10 cellular contexts compared by ENCODE assay signal in the genomic region with DNA sequence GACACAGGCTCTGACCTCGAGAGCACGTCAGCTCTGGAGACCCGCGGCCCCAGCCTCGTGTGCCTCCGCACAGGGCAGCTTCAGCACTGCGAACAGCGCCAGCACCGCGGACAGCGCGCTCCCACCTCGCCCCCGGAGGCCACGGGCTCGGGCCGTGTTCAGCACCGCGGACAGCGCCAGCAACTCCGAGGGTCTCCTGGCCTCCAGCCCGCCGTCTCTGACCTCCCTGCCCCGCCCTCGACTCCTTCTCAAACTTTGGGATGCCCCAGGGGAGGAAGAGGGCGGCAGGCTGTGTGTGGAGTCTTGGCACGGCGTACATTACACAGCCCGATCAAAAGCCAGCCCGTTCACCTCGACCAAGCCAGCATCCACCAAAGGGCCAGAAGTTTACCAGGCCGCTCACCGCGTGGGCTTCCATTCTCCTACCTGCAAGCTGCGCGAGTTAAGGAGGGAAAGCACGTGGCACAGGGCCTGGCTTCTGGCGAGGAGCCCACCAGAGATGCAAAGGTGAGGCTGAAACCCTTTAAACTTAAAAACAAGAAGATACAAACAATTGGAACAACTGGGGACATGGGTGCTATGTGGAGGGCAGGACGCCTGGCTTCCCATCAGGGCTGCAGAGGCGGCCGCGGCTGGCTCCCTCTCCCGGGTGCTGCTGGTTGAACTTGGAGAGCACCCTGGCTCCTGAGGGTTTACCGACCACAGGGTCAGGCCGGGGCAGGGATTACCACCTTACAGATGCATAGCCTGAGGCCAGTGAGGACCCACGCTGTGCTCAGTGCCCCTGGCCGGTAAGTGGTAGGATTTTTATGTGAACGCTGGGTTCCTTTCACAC. TPM values are rescaled to one million over a fixed set of nuclear protein-coding genes. Genes with fewer than 3 reads are reported as not detected.
DNase-seq lines count a peak whose midpoint lies in the region; ATAC-seq and TF ChIP-seq lines count a peak whose summit lies in the region.
"Had no signal": no experiment of that assay in that cellular context is flagged by ENCODE, and none has a peak within 500 bp of the region (broad histone marks: within the 10 kb centered on the region; RNA-seq: fewer than 3 reads in every experiment).

No MANE protein-coding gene starts in this region.

- H3K27ac Mint-ChIP-seq in activated T-cell treated with anti-CD3 and anti-CD28 coated beads, Interleukin-2, amount 50 U/mL, for 24 hours, result no peak overlapping the region
- H3K27ac Mint-ChIP-seq: memory B cell had no signal

- DNase-seq in AG08396 (ENCODE audit: low spot score) (peak; percentile 82), heart right ventricle (peak; percentile 44 to 63)
- peak; percentile 70 for DNase-seq in activated T-cell treated with anti-CD3 and anti-CD28 coated beads, Interleukin-2, amount 50 U/mL, for 24 hours
- peak; percentile 56 for DNase-seq in stimulated activated CD4-positive, alpha-beta T cell treated with anti-CD3 and anti-CD28 coated beads, Interleukin-15, amount 100 ng/mL, for 24 hours

- TF ChIP-seq RAD21 in Ishikawa (IDR thresholded peaks at IDR 0.05; ENCODE audit: low read depth), result peak; percentile 2; the same call in 1 of the 2 replicates

- H3K4me1 Mint-ChIP-seq in activated T-cell treated with anti-CD3 and anti-CD28 coated beads, Interleukin-2, amount 50 U/mL, for 24 hours (ENCODE audit: low read depth), result peaks cover 9% of the 10 kb centered on the region
- H3K4me1 Mint-ChIP-seq: memory B cell had no signal

- H3K36me3 ChIP-seq in heart right ventricle, result no peaks in the 10 kb centered on the region

- no peak for TF ChIP-seq EP300 in Ishikawa (IDR thresholded peaks at IDR 0.05; ENCODE audit: borderline replicate concordance)

- no peaks in the 10 kb centered on the region for H3K9me3 ChIP-seq in heart right ventricle

- peaks cover 0 to 13% (median 5%) of the 10 kb centered on the region in 9 donors for H3K4me1 ChIP-seq in heart right ventricle

- H3K4me3 ChIP-seq in heart right ventricle, result no peak overlapping the region

- peak; percentile 71 to 87 (median 82) for ATAC-seq in heart right ventricle
- ATAC-seq in GM21515 (IDR thresholded peaks at IDR 0.05; ENCODE audit: unreplicated experiment), result no peak
- ATAC-seq in GM18520 (IDR thresholded peaks at IDR 0.05; ENCODE audit: unreplicated experiment), result no peak
- no peak for ATAC-seq in GM21447 (IDR thresholded peaks at IDR 0.05; ENCODE audit: unreplicated experiment)

- H3K27ac ChIP-seq in heart right ventricle, result no peak overlapping the region
- H3K27ac ChIP-seq: VCaP had no signal

- H3K27me3 Mint-ChIP-seq in activated T-cell treated with anti-CD3 and anti-CD28 coated beads, Interleukin-2, amount 50 U/mL, for 24 hours, result peaks cover 76% of the 10 kb centered on the region

- no peaks in the 10 kb centered on the region for H3K9me3 Mint-ChIP-seq in activated T-cell treated with anti-CD3 and anti-CD28 coated beads, Interleukin-2, amount 50 U/mL, for 24 hours
- H3K9me3 Mint-ChIP-seq: memory B cell had no signal

- no peak for TF ChIP-seq CTCF in heart right ventricle (IDR thresholded peaks at IDR 0.05)

- 21% methylated on average over 48 of the region's 48 CpGs for WGBS in heart right ventricle, 2 donors

- H3K27me3 ChIP-seq in heart right ventricle, result peaks cover 38 to 97% (median 94%) of the 10 kb centered on the region in 7 donors

- intact Hi-C loops in heart right ventricle (cut with DNase I), result no loop called here

- H3K36me3 Mint-ChIP-seq in activated T-cell treated with anti-CD3 and anti-CD28 coated beads, Interleukin-2, amount 50 U/mL, for 24 hours (ENCODE audit: low read depth), result no peaks in the 10 kb centered on the region
- H3K36me3 Mint-ChIP-seq: memory B cell had no signal

- no peak overlapping the region for H3K4me3 Mint-ChIP-seq in activated T-cell treated with anti-CD3 and anti-CD28 coated beads, Interleukin-2, amount 50 U/mL, for 24 hours
- H3K4me3 Mint-ChIP-seq: memory B cell had no signal

TF ChIP-seq in Ishikawa, 13 proteins besides CTCF, POLR2A, EP300 and RAD21:
- TF ChIP-seq FOXM1 (IDR thresholded peaks at IDR 0.05; ENCODE audit: borderline replicate concordance, low read depth) (no peak), EGR1 (IDR thresholded peaks at IDR 0.05) (peak; percentile 66), TAF1 (IDR thresholded peaks at IDR 0.05; ENCODE audit: low read depth) (no peak), TCF12 (IDR thresholded peaks at IDR 0.05; ENCODE audit: low read depth) (peak; percentile 33; the same call in 1 of the 2 replicates), ZBTB7A (IDR thresholded peaks at IDR 0.05; ENCODE audit: low read depth) (peak; percentile 98), TEAD4 (IDR thresholded peaks at IDR 0.05) (0 out of 2 replicates have a peak, but pooled peaks have one; percentile 35), CREB1 (IDR thresholded peaks at IDR 0.05; ENCODE audit: low read depth) (no peak), NFIC (IDR thresholded peaks at IDR 0.05) (peak; percentile 47; the same call in 1 of the 2 replicates), CEBPB (IDR thresholded peaks at IDR 0.05) (no peak), YY1 (IDR thresholded peaks at IDR 0.05; ENCODE audit: low read depth) (no peak)
- TF ChIP-seq, protein P1, sequence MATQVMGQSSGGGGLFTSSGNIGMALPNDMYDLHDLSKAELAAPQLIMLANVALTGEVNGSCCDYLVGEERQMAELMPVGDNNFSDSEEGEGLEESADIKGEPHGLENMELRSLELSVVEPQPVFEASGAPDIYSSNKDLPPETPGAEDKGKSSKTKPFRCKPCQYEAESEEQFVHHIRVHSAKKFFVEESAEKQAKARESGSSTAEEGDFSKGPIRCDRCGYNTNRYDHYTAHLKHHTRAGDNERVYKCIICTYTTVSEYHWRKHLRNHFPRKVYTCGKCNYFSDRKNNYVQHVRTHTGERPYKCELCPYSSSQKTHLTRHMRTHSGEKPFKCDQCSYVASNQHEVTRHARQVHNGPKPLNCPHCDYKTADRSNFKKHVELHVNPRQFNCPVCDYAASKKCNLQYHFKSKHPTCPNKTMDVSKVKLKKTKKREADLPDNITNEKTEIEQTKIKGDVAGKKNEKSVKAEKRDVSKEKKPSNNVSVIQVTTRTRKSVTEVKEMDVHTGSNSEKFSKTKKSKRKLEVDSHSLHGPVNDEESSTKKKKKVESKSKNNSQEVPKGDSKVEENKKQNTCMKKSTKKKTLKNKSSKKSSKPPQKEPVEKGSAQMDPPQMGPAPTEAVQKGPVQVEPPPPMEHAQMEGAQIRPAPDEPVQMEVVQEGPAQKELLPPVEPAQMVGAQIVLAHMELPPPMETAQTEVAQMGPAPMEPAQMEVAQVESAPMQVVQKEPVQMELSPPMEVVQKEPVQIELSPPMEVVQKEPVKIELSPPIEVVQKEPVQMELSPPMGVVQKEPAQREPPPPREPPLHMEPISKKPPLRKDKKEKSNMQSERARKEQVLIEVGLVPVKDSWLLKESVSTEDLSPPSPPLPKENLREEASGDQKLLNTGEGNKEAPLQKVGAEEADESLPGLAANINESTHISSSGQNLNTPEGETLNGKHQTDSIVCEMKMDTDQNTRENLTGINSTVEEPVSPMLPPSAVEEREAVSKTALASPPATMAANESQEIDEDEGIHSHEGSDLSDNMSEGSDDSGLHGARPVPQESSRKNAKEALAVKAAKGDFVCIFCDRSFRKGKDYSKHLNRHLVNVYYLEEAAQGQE (IDR thresholded peaks at IDR 0.05; ENCODE audit: low read depth), result peak; percentile 100
- TF ChIP-seq, protein P2, sequence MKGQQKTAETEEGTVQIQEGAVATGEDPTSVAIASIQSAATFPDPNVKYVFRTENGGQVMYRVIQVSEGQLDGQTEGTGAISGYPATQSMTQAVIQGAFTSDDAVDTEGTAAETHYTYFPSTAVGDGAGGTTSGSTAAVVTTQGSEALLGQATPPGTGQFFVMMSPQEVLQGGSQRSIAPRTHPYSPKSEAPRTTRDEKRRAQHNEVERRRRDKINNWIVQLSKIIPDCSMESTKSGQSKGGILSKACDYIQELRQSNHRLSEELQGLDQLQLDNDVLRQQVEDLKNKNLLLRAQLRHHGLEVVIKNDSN (IDR thresholded peaks at IDR 0.05), result 0 out of 2 replicates have a peak, but pooled peaks have one; percentile 20
- TF ChIP-seq, protein P3, sequence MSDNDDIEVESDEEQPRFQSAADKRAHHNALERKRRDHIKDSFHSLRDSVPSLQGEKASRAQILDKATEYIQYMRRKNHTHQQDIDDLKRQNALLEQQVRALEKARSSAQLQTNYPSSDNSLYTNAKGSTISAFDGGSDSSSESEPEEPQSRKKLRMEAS (IDR thresholded peaks at IDR 0.05), result peak; percentile 91

RNA-seq across cellular contexts. Expression of a gene that starts 4.5 kb away (rescaled TPM):
- not detected for total RNA-seq in heart right ventricle
- not detected for polyA plus RNA-seq in heart right ventricle

Comparison
In these comparisons a context has a peak if more than half of its experiments do, and no peak if none do; other contexts are left out.
1. ATAC-seq: peak in heart right ventricle (8 of 8); none in GM21515 (single experiment), GM18520 (single experiment) and GM21447 (single experiment).
2. Peak in every context shown above with its lines, with median percentiles within 50 percentile points of each other: DNase-seq.